Comparison of ENCODE assay signal across 1 cellular context in the genomic region with DNA sequence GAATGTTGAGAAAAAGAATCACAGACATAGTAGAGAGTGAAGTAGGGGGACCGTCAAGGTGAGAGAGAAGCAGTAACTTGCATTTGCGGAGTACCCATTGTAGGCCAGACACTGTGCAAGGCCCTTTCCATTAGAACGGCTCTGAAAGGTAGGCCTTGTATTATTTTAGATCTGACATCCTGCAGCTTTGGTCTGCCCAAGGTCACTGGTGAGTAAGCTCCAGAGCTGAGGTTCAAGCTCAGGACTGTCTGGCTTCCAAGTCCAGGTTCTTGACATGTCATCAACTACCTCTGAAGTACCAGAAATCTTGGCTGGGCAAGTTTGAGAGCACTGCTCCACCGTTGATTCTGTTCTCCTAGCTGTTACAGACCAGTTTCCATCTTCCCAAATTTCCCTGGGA.
A peak's percentile ranks its signal among the peaks of the same experiment; 100 is the strongest.
TF ChIP-seq lines count a peak whose summit lies in the region.

No MANE protein-coding gene starts in this region.

TF ChIP-seq in H1, 55 proteins besides CTCF, POLR2A, EP300 and RAD21:
- TF ChIP-seq TCF12 (IDR thresholded peaks at IDR 0.05; ENCODE audit: low read depth, low read length) (no peak), EZH2 (IDR thresholded peaks at IDR 0.05; ENCODE audit: low read depth, low read length, severe bottlenecking) (peak; percentile 40)
- TF ChIP-seq, protein P1, sequence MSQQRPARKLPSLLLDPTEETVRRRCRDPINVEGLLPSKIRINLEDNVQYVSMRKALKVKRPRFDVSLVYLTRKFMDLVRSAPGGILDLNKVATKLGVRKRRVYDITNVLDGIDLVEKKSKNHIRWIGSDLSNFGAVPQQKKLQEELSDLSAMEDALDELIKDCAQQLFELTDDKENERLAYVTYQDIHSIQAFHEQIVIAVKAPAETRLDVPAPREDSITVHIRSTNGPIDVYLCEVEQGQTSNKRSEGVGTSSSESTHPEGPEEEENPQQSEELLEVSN (IDR thresholded peaks at IDR 0.05) = no peak
